9 cellular contexts compared by ENCODE assay signal in the genomic region with DNA sequence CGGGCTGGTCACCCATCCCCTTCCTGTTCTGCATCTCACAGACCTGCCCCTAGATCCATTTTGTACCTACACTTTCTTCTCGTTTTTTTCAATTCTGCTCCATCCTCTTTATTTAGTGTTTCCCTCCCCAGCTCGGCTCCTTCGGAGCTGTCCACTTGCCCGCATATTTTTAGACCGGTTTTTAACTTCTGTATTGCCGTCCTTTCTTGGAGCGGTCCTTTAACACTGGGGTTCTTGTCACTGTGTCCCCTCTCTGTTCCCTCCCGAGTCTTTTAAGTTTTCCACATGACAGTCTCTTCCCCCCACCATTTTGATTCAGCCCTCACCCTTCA. TPM values are rescaled to one million over a fixed set of nuclear protein-coding genes. Genes with fewer than 3 reads are reported as not detected.
DNase-seq lines count a peak whose midpoint lies in the region; ATAC-seq and TF ChIP-seq lines count a peak whose summit lies in the region.
"Had no signal": no experiment of that assay in that cellular context is flagged by ENCODE, and none has a peak within 500 bp of the region (broad histone marks: within the 10 kb centered on the region; RNA-seq: fewer than 3 reads in every experiment).

No MANE protein-coding gene starts in this region.

- peak overlapping the region; percentile 74 for H3K4me3 ChIP-seq in astrocyte of the spinal cord (ENCODE audit: low read depth, low read length)
- H3K4me3 ChIP-seq in thoracic aorta: peak overlapping the region; percentile 97

- no peaks in the 10 kb centered on the region for H3K27me3 ChIP-seq in layer of hippocampus (ENCODE audit: control insufficient read depth, insufficient read depth, low read length)
- no peaks in the 10 kb centered on the region for H3K27me3 ChIP-seq in thoracic aorta (replicated peaks; ENCODE audit: insufficient read depth)

- H3K4me1 ChIP-seq in thoracic aorta (ENCODE audit: control insufficient read depth in 1 of 2, low read depth in 2 of 2): peaks cover 45 to 61% of the 10 kb centered on the region in 2 donors

- H3K36me3 ChIP-seq in thoracic aorta: no peaks in the 10 kb centered on the region

- H3K9me3 Mint-ChIP-seq in stimulated activated effector memory CD8-positive, alpha-beta T cell treated with anti-CD3 and anti-CD28 coated beads, Interleukin-12 subunit alpha, Interleukin-12 subunit beta, amount 100 ng/mL, for 72 hours: peaks cover 3% of the 10 kb centered on the region

- no peak for ATAC-seq in thoracic aorta (ENCODE audit: insufficient number of reproducible peaks, low FRiP score, low read depth)
- no peak for ATAC-seq in stimulated activated effector memory CD8-positive, alpha-beta T cell treated with anti-CD3 and anti-CD28 coated beads, Interleukin-12 subunit alpha, Interleukin-12 subunit beta, amount 100 ng/mL, for 72 hours

- peak overlapping the region; percentile 92 for H3K27ac ChIP-seq in layer of hippocampus (ENCODE audit: low read depth, low read length)
- peak overlapping the region; percentile 98 to 99 for H3K27ac ChIP-seq in thoracic aorta

- peaks cover 35% of the 10 kb centered on the region for H3K4me1 Mint-ChIP-seq in stimulated activated effector memory CD8-positive, alpha-beta T cell treated with anti-CD3 and anti-CD28 coated beads, Interleukin-12 subunit alpha, Interleukin-12 subunit beta, amount 100 ng/mL, for 72 hours

- TF ChIP-seq CTCF in astrocyte of the spinal cord (IDR thresholded peaks at IDR 0.05; ENCODE audit: low read depth, low read length): no peak
- no peak for TF ChIP-seq CTCF in thoracic aorta (IDR thresholded peaks at IDR 0.05)

- no peak overlapping the region for H3K27ac Mint-ChIP-seq in stimulated activated effector memory CD8-positive, alpha-beta T cell treated with anti-CD3 and anti-CD28 coated beads, Interleukin-12 subunit alpha, Interleukin-12 subunit beta, amount 100 ng/mL, for 72 hours

- peaks cover 17% of the 10 kb centered on the region for H3K36me3 Mint-ChIP-seq in stimulated activated effector memory CD8-positive, alpha-beta T cell treated with anti-CD3 and anti-CD28 coated beads, Interleukin-12 subunit alpha, Interleukin-12 subunit beta, amount 100 ng/mL, for 72 hours

- no peaks in the 10 kb centered on the region for H3K9me3 ChIP-seq in thoracic aorta

- peak; percentile 36 for DNase-seq in HT-29 (ENCODE audit: low spot score)
- DNase-seq in astrocyte of the spinal cord (ENCODE audit: low read depth, low spot score): peak; percentile 12
- DNase-seq in thoracic aorta (ENCODE audit: low spot score): no peak
- DNase-seq in stimulated activated effector memory CD8-positive, alpha-beta T cell treated with anti-CD3 and anti-CD28 coated beads, Interleukin-12 subunit alpha, Interleukin-12 subunit beta, amount 100 ng/mL, for 72 hours (ENCODE audit: low spot score in 2 of 2): no peak
- DNase-seq in hippocampal formation (lab: John Stamatoyannopoulos, UW): no peak
- DNase-seq in activated CD4-positive, alpha-beta T cell treated with anti-CD3 and anti-CD28 coated beads for 1 hour: no peak
- no peak for DNase-seq in NCI-H526 treated with DMSO at 0.1 percent for 48 hours (lab: John Stamatoyannopoulos, UW)
- DNase-seq: cortex of kidney had no signal

- H3K4me3 Mint-ChIP-seq in stimulated activated effector memory CD8-positive, alpha-beta T cell treated with anti-CD3 and anti-CD28 coated beads, Interleukin-12 subunit alpha, Interleukin-12 subunit beta, amount 100 ng/mL, for 72 hours: no peak overlapping the region

- in situ Hi-C loops in astrocyte of the spinal cord (cut with HindIII; ENCODE audit: low sequenced_read_pairs): no loop called here

RNA-seq across cellular contexts. Expression of a gene that starts 1.7 kb away (rescaled TPM):
- total RNA-seq in HT-29 (2014; rRNA removed; shearing (Covaris generic)): 53.6 and 63.9 TPM in 2 replicates
- 10 to 100 TPM; 42.9 to 51.1 TPM for total RNA-seq in thoracic aorta

RNA-seq across cellular contexts. Expression of a gene that starts 11.8 kb away (rescaled TPM):
- 527 and 544 TPM in 2 replicates for total RNA-seq in HT-29 (2014; rRNA removed; shearing (Covaris generic))
- 10 to 100 TPM; 76.5 to 93.8 TPM for total RNA-seq in thoracic aorta

Comparison
In these comparisons a context has a peak if more than half of its experiments do, and no peak if none do; other contexts are left out.
1. DNase-seq: peak in HT-29 (single experiment) and astrocyte of the spinal cord (single experiment); none in thoracic aorta (single experiment), stimulated activated effector memory CD8-positive, alpha-beta T cell treated with anti-CD3 and anti-CD28 coated beads, Interleukin-12 subunit alpha, Interleukin-12 subunit beta, amount 100 ng/mL, for 72 hours (0 of 2), hippocampal formation (0 of 2), activated CD4-positive, alpha-beta T cell treated with anti-CD3 and anti-CD28 coated beads for 1 hour (single experiment) and NCI-H526 treated with DMSO at 0.1 percent for 48 hours (single experiment).